Comparison of ENCODE assay signal across 25 cellular contexts in the genomic region with DNA sequence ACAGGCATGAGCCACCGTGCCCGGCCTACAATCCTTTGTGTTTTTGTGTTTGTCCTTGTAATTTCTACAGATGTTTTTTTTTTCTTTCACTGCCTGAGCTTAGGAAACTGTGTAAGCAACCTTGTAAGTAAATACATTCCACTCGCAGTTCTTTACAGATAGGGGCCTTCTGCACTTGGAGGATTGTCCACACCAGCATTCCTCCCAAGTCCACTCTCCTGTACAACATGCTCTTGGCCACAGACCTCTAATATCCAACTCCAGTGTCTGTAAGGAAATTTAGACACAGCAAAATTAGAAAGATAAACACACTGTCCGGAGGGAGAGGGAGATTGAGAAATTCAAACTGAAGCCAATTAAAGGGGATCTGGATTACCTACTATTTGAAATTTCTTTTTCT. TPM values are rescaled to one million over a fixed set of nuclear protein-coding genes. Genes with fewer than 3 reads are reported as not detected.
DNase-seq lines count a peak whose midpoint lies in the region; ATAC-seq, FAIRE-seq and TF ChIP-seq lines count a peak whose summit lies in the region.
"Had no signal": no experiment of that assay in that cellular context is flagged by ENCODE, and none has a peak within 500 bp of the region (broad histone marks: within the 10 kb centered on the region; RNA-seq: fewer than 3 reads in every experiment).

No MANE protein-coding gene starts in this region.

- WGBS in pancreas, 2 donors = 33% methylated on average over 4 of the region's 4 CpGs
- WGBS in aorta, 2 donors = 14 to 20% methylated on average over 4 of the region's 4 CpGs

- intact Hi-C loops in Right ventricle myocardium inferior (cut with DNase I) (loop anchor here (10.0 kb wide), 1 partner anchor 288 kb away; no protein-coding TSS in a partner anchor), left cardiac atrium (cut with DNase I) (no loop called here), pancreas (cut with DNase I) (no loop called here), aorta (cut with DNase I) (no loop called here)

- H3K36me3 ChIP-seq in pancreas = no peaks in the 10 kb centered on the region
- no peaks in the 10 kb centered on the region for H3K36me3 ChIP-seq in aorta (ENCODE audit: control insufficient read depth in 1 of 2, insufficient read depth in 2 of 2, low read length in 1 of 2)
- H3K36me3 ChIP-seq: tibial nerve had no signal

- TF ChIP-seq CTCF in fibroblast of pulmonary artery (IDR thresholded peaks at IDR 0.05; ENCODE audit: low read length, missing control alignments) (no peak), pancreas (IDR thresholded peaks at IDR 0.05) (no peak)

- H3K27me3 ChIP-seq in pancreas (no peaks in the 10 kb centered on the region), aorta (ENCODE audit: control insufficient read depth in 1 of 2, insufficient read depth in 2 of 2, low read length in 1 of 2) (no peaks in the 10 kb centered on the region)
- H3K27me3 ChIP-seq: tibial nerve had no signal

- H3K27ac ChIP-seq in pancreas (peak overlapping the region in 3 of 4 donors; percentile 20 to 44 (median 24)), aorta (ENCODE audit: low read depth in 1 of 2, low read length in 2 of 2) (peak overlapping the region; percentile 21 to 38)
- H3K27ac ChIP-seq: tibial nerve had no signal

- H3K9me3 ChIP-seq in pancreas (no peaks in the 10 kb centered on the region), aorta (ENCODE audit: control insufficient read depth, low read length) (no peaks in the 10 kb centered on the region)
- H3K9me3 ChIP-seq: tibial nerve had no signal

- H3K4me3 ChIP-seq in fibroblast of pulmonary artery (replicated peaks; ENCODE audit: low read depth, low read length) = no peak overlapping the region
- H3K4me3 ChIP-seq in pancreas = no peak overlapping the region
- H3K4me3 ChIP-seq in aorta (ENCODE audit: low read length in 2 of 2) = no peak overlapping the region
- H3K4me3 ChIP-seq: tibial nerve had no signal

- DNase-seq in Right ventricle myocardium inferior (ENCODE audit: missing footprints) (no peak), left cardiac atrium (no peak), fibroblast of pulmonary artery (ENCODE audit: low read depth) (peak; percentile 15), pancreas (no peak), aorta (no peak), middle frontal gyrus (ENCODE audit: extremely low spot score, low spot score) (no peak), retina (no peak), DMS79 treated with DMSO at 0.1 percent for 48 hours (lab: John Stamatoyannopoulos, UW) (no peak)
- DNase-seq: activated CD4-positive, alpha-beta T cell treated with anti-CD3 and anti-CD28 coated beads, Interleukin-2, amount 10 ng/mL, durations not matched to agents 7 days and 5 days; activated CD8-positive, alpha-beta memory T cell treated with anti-CD3 and anti-CD28 coated beads, Interleukin-2, amount 50 U/mL, for 4 hours; activated effector memory CD4-positive, alpha-beta T cell treated with anti-CD3 and anti-CD28 coated beads, Interleukin-2, amount 50 U/mL, for 16 hours; amniotic stem cell; endodermal cell; hypothalamus; islet precursor cell; mesendoderm; NCI-H1417 treated with DMSO at 0.1 percent for 48 hours; NCI-H2171; NCI-H526 treated with DMSO at 0.1 percent for 48 hours; nephron progenitor cell had no signal

- H3K4me1 ChIP-seq in pancreas (peaks cover 20 to 45% (median 40%) of the 10 kb centered on the region in 3 donors), aorta (ENCODE audit: control insufficient read depth in 1 of 2, insufficient read depth in 2 of 2, low read length in 2 of 2) (peaks cover 8 to 11% of the 10 kb centered on the region in 2 donors)

- ATAC-seq in Right ventricle myocardium inferior = peak; percentile 51
- ATAC-seq in left cardiac atrium = no peak
- peak in 1 of 4 donors; percentile 13 for ATAC-seq in pancreas
- no peak for ATAC-seq in aorta (ENCODE audit: low FRiP score)

- no peak for FAIRE-seq in pancreas (lab: Jason Lieb, UNC)
- FAIRE-seq: A204.1, D721Med, G401.6, H1 had no signal

RNA-seq across cellular contexts. Expression of a gene that starts 9.5 kb away (rescaled TPM):
- total RNA-seq in Right ventricle myocardium inferior = 69.1 TPM
- 10 to 100 TPM; 38.7 to 43.0 TPM for total RNA-seq in left cardiac atrium
- 10 to 100 TPM; 17.8 to 30.5 (median 22.6) TPM for total RNA-seq in pancreas
- 10 to 100 TPM in 1 of 2 donors, 1 to 10 TPM in 1; 8.2 to 20.4 TPM for polyA plus RNA-seq in pancreas
- 100 to 1,000 TPM in 1 of 2 donors, 10 to 100 TPM in 1; 72.3 to 121 TPM for total RNA-seq in aorta
- polyA plus RNA-seq in aorta = 100 to 1,000 TPM in 1 of 2 donors, 10 to 100 TPM in 1; 79.9 to 101 TPM
